Comparison of ENCODE assay signal across 8 cellular contexts in the genomic region with DNA sequence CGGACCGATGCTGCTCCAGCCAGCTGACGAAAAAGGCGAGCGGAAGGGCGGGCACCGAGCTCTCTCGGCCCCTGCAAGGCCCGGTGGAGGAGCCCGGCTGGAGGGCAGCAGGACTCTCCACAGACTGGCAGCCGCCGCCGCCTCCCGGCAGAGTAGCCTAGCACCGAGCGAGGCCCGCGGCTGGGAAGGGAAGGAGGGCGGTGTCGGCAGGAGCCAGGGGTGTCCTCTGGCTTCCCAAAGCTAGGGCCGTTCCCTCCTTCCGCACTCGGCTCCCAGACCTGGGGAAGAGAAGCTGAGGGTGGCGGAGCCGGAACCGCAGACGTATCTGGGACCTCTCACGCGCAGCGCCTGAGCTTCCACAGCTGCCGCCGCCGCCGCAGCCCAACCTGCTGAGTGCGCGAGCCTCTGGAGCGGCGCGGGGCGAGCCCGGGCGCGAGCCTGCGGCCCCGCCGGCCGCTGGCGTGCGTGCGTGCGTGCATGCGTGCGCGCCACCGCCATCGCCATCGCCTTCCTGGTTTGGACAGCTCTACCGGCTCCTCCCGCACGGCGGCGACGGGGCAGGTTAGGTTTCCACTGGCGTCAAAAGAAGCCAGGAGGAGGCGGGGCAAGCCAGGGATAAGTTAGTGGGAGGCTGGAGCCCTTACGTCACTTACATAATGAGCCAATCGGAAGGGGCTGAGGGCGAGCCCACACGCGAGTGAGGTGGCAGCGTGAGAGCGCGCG.
A peak's percentile ranks its signal among the peaks of the same experiment; 100 is the strongest.
DNase-seq lines count a peak whose midpoint lies in the region; ATAC-seq lines count a peak whose summit lies in the region.

A gene (minus strand): TSS at position 395 of the 723 bp plus-strand sequence. CDS start 439 bp downstream, outside the sequence.

- DNase-seq in Ammon's horn (ENCODE audit: low spot score) (peak; percentile 100), NCI-H446 treated with DMSO at 0.1 percent for 48 hours (lab: John Stamatoyannopoulos, UW) (peak; percentile 99), cerebellar cortex (ENCODE audit: low spot score) (peak; percentile 100), islet precursor cell (peak; percentile 100)
- peak; percentile 97 to 99 (median 99) for DNase-seq in stimulated activated CD4-positive, alpha-beta T cell treated with anti-CD3 and anti-CD28 coated beads, Interleukin-12 subunit alpha, Interleukin-12 subunit beta, amount 100 ng/mL, for 48 hours (ENCODE audit: low read depth in 2 of 3, low spot score in 1 of 3)

- ATAC-seq in GM19043 (IDR thresholded peaks at IDR 0.05; ENCODE audit: low read depth, unreplicated experiment) (peak; percentile 85), HG03378 (IDR thresholded peaks at IDR 0.05; ENCODE audit: unreplicated experiment) (peak; percentile 93)
- peak; percentile 92 to 94 for ATAC-seq in activated CD4-positive, CD25-positive, alpha-beta regulatory T cell treated with anti-CD3 and anti-CD28 coated beads, Interleukin-2, amount 50 U/mL, for 24 hours

Comparison
In these comparisons a context has a peak if more than half of its experiments do, and no peak if none do; other contexts are left out.
1. Peak in every context shown above with its lines: DNase-seq and ATAC-seq.